8 cellular contexts compared by ENCODE assay signal in genomic region chr3:115092220-115092791, GRCh38. TPM values are rescaled to one million over a fixed set of nuclear protein-coding genes. Genes with fewer than 3 reads are reported as not detected.
DNase-seq lines count a peak whose midpoint lies in the region; ATAC-seq, FAIRE-seq and TF ChIP-seq lines count a peak whose summit lies in the region.

No MANE protein-coding gene starts in this region.

- intact Hi-C loops in endothelial cell of umbilical vein (cut with micrococcal nuclease) (loop anchor here (1.0 to 10.0 kb wide), 9 partner anchors 52 to 722 kb away; no protein-coding TSS in a partner anchor), stomach (cut with DNase I; ENCODE audit: low total_unique reads) (no loop called here)

- no peaks in the 10 kb centered on the region for H3K4me1 ChIP-seq in endothelial cell of umbilical vein (ENCODE audit: control insufficient read depth, extremely low read depth, insufficient read depth, low read length)
- peaks cover 5 to 53% (median 27%) of the 10 kb centered on the region in 4 donors for H3K4me1 ChIP-seq in stomach

- no peaks in the 10 kb centered on the region for H3K9me1 ChIP-seq in endothelial cell of umbilical vein (replicated peaks; ENCODE audit: control insufficient read depth, extremely low read depth, insufficient read depth, low read length)

- CTCF ChIA-PET in endothelial cell of umbilical vein (lab: Charles Lee) = interaction anchor here (0.6 to 4.0 kb wide), 21 partner anchors 9 to 801 kb away, joined by 3 to 28 read pairs (median 5); no protein-coding TSS in a partner anchor

- no peaks in the 10 kb centered on the region for H4K20me1 ChIP-seq in endothelial cell of umbilical vein (replicated peaks; ENCODE audit: control insufficient read depth, extremely low read depth, insufficient read depth, low read length)

- peak; percentile 80 for FAIRE-seq in endothelial cell of umbilical vein (lab: Jason Lieb, UNC)

- dilution Hi-C loops in endothelial cell of umbilical vein (cut with MboI; ENCODE audit: extremely low pct_ligation_motif_present, low sequenced_read_pairs) = no loop called here

- H3K79me2 ChIP-seq in endothelial cell of umbilical vein (ENCODE audit: control insufficient read depth, insufficient read depth, low read length) = no peaks in the 10 kb centered on the region

- TF ChIP-seq POLR2A in endothelial cell of umbilical vein (IDR thresholded peaks at IDR 0.05; ENCODE audit: low read depth, low read length) (no peak), stomach (IDR thresholded peaks at IDR 0.05) (no peak)

- TF ChIP-seq CTCF in AG10803 (conservative IDR thresholded peaks at IDR 0.05; ENCODE audit: low read length) (peak; percentile 98), endothelial cell of umbilical vein (IDR thresholded peaks at IDR 0.05; ENCODE audit: extremely low read depth in 1 of 2, insufficient read depth in 1 of 2, low read depth in 1 of 2, low read length in 2 of 2) (peak; percentile 29 to 77), stomach (IDR thresholded peaks at IDR 0.05) (peak in 5 of 7 experiments; percentile 60 to 68 (median 61))

- BruUV-seq in endothelial cell of umbilical vein (replicated peaks; lab: Mats Ljungman, UMichigan) = no TSS peak

- H3K4me2 ChIP-seq in endothelial cell of umbilical vein (ENCODE audit: insufficient read depth, low read length) = no peak overlapping the region

- H3K27ac ChIP-seq in endothelial cell of umbilical vein (ENCODE audit: insufficient read depth, low read depth, low read length) = no peak overlapping the region
- peak overlapping the region in 3 of 5 donors; percentile 16 to 39 (median 28) for H3K27ac ChIP-seq in stomach

- POLR2A ChIA-PET in endothelial cell of umbilical vein (lab: Charles Lee) = no interaction called here

- H3K9ac ChIP-seq in endothelial cell of umbilical vein (replicated peaks; ENCODE audit: extremely low read depth, insufficient read depth, low read length) = no peak overlapping the region

- H3K36me3 ChIP-seq in endothelial cell of umbilical vein (ENCODE audit: control insufficient read depth in 2 of 2, extremely low read depth in 1 of 2, insufficient read depth in 2 of 2, low read length in 2 of 2) (no peaks in the 10 kb centered on the region), stomach (no peaks in the 10 kb centered on the region)

- ATAC-seq in GM18517 (IDR thresholded peaks at IDR 0.05; ENCODE audit: unreplicated experiment) (peak; percentile 84), HG03196 (IDR thresholded peaks at IDR 0.05; ENCODE audit: unreplicated experiment) (peak; percentile 61)

- no peaks in the 10 kb centered on the region for H3K27me3 ChIP-seq in endothelial cell of umbilical vein (ENCODE audit: control insufficient read depth in 2 of 2, insufficient read depth in 2 of 2, low read length in 2 of 2)
- no peaks in the 10 kb centered on the region for H3K27me3 ChIP-seq in stomach

- H2AFZ ChIP-seq in endothelial cell of umbilical vein (ENCODE audit: low read depth, low read length) = no peak overlapping the region

- H3K4me3 ChIP-seq in AG10803 (ENCODE audit: low read length) (no peak overlapping the region), endothelial cell of umbilical vein (replicated peaks in 1 of 3; ENCODE audit: insufficient read depth in 1 of 3, low read depth in 1 of 3, low read length in 3 of 3) (no peak overlapping the region), stomach (no peak overlapping the region)

- no peaks in the 10 kb centered on the region for H3K9me3 ChIP-seq in endothelial cell of umbilical vein (replicated peaks; ENCODE audit: control insufficient read depth, insufficient read depth, low read length)
- H3K9me3 ChIP-seq in stomach = no peaks in the 10 kb centered on the region

- no peak for TF ChIP-seq EP300 in stomach (IDR thresholded peaks at IDR 0.05)

- DNase-seq in AG10803 (ENCODE audit: low read depth) (peak; percentile 75), NCI-H524 (lab: John Stamatoyannopoulos, UW) (peak; percentile 52 to 77), endothelial cell of umbilical vein (ENCODE audit: low read depth, low spot score) (peak; percentile 70), myocyte (ENCODE audit: low read depth) (peak; percentile 81), stomach (peak; percentile 66)
- peak; percentile 13 for DNase-seq in activated CD8-positive, alpha-beta memory T cell treated with anti-CD3 and anti-CD28 coated beads, Interleukin-2, amount 50 U/mL, for 1 hour (ENCODE audit: extremely low read depth)

- 13 to 20% (median 16%) methylated on average over 4 of the region's 4 CpGs for WGBS in stomach, 5 donors

TF ChIP-seq in endothelial cell of umbilical vein, 7 proteins besides CTCF, POLR2A, EP300 and RAD21:
- no peak for TF ChIP-seq FOS (IDR thresholded peaks at IDR 0.05; ENCODE audit: borderline replicate concordance, insufficient read depth, low read length)
- TF ChIP-seq POLR2AphosphoS5 (IDR thresholded peaks at IDR 0.05; ENCODE audit: insufficient read depth, low read depth, low read length) = no peak
- no peak for TF ChIP-seq GATA2 (IDR thresholded peaks at IDR 0.05; ENCODE audit: insufficient read depth, insufficient read length, low read depth, low read length)
- TF ChIP-seq EZH2 (IDR thresholded peaks at IDR 0.05; ENCODE audit: borderline replicate concordance, low read depth, low read length, severe bottlenecking) = no peak
- no peak for TF ChIP-seq MYC (IDR thresholded peaks at IDR 0.05; ENCODE audit: low read depth, low read length)
- TF ChIP-seq MAX (IDR thresholded peaks at IDR 0.05; ENCODE audit: insufficient read depth, insufficient read length) = no peak
- no peak for TF ChIP-seq JUN (IDR thresholded peaks at IDR 0.05; ENCODE audit: borderline replicate concordance, insufficient read depth, insufficient read length, low read depth)

RNA-seq across cellular contexts. Expression of gene ZBTB20, which starts 54.8 kb away (rescaled TPM):
- 18.6 and 20.5 TPM in 2 replicates for total RNA-seq in endothelial cell of umbilical vein
- polyA plus RNA-seq in endothelial cell of umbilical vein = 2.1 and 4.1 TPM in 2 replicates
- 2.0 and 11.1 TPM in 2 replicates for polyA plus RNA-seq in endothelial cell of umbilical vein (2011; cell fraction: cytosol; rRNA removed)
- polyA plus RNA-seq in endothelial cell of umbilical vein (2011; cell fraction: nucleus; rRNA removed) = 10.8 and 13.9 TPM in 2 replicates
- polyA plus RNA-seq in endothelial cell of umbilical vein (2012) = 1.3 and 1.7 TPM in 2 replicates
- polyA minus RNA-seq in endothelial cell of umbilical vein = 53.9 and 59.6 TPM in 2 replicates
- 20.3 TPM for polyA minus RNA-seq in endothelial cell of umbilical vein (2011; cell fraction: cytosol; rRNA and poly(A)+ RNA removed)
- polyA minus RNA-seq in endothelial cell of umbilical vein (2011; cell fraction: nucleus; rRNA and poly(A)+ RNA removed) = 105 and 123 TPM in 2 replicates
- total RNA-seq in myocyte = 62.4 and 88.9 TPM in 2 replicates
- 7.4 TPM for polyA plus RNA-seq in myocyte (2012)
- 100 to 1,000 TPM in 1 of 5 donors, 10 to 100 TPM in 4; 36.2 to 149 (median 44.0) TPM for total RNA-seq in stomach
- 1 to 10 TPM in 1 of 3 donors, under 1 TPM in 2; 0.15 to 1.6 (median 0.28) TPM for polyA plus RNA-seq in stomach

Comparison
In these comparisons a context has a peak if more than half of its experiments do, and no peak if none do; other contexts are left out.
1. DNase-seq: peak in every context shown above with its lines; median percentile 81 in myocyte; 75 in AG10803; 70 in endothelial cell of umbilical vein; 66 in stomach; 64 in NCI-H524; 13 in activated CD8-positive, alpha-beta memory T cell treated with anti-CD3 and anti-CD28 coated beads, Interleukin-2, amount 50 U/mL, for 1 hour.